19 cellular contexts compared by ENCODE assay signal in the genomic region with DNA sequence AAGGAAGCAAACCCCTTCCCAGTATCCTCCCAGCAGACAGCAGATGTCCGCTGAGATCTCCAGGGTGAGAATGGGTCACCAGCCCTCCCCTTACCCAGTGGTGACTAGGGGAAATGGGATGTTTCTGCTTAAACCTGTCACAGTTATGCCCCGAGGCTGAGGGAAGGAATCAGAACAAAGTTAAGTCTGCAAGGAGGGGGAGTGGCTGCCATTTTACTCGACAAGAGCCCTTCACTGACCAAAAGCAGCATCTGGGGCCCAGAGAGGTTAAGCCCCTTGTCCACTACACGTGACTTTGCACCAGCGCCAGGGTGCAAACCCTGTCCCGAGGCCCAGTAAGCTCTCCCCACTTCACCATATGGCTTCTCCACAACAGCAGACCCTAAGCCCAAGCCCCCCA. TPM values are rescaled to one million over a fixed set of nuclear protein-coding genes. Genes with fewer than 3 reads are reported as not detected.
A peak's percentile ranks its signal among the peaks of the same experiment; 100 is the strongest.
DNase-seq lines count a peak whose midpoint lies in the region; ATAC-seq and TF ChIP-seq lines count a peak whose summit lies in the region.
"Had no signal": no experiment of that assay in that cellular context is flagged by ENCODE, and none has a peak within 500 bp of the region (broad histone marks: within the 10 kb centered on the region; RNA-seq: fewer than 3 reads in every experiment).

No MANE protein-coding gene starts in this region.

- no peaks in the 10 kb centered on the region for H3K36me3 ChIP-seq in heart left ventricle
- no peaks in the 10 kb centered on the region for H3K36me3 ChIP-seq in mesendoderm (ENCODE audit: control insufficient read depth, insufficient read depth, low read length)
- H3K36me3 ChIP-seq in transverse colon, result no peaks in the 10 kb centered on the region
- H3K36me3 ChIP-seq: cardiac muscle cell, tibial nerve had no signal

- H3K4me3 ChIP-seq in heart left ventricle, result no peak overlapping the region
- no peak overlapping the region for H3K4me3 ChIP-seq in mesendoderm (ENCODE audit: low read length)
- no peak overlapping the region for H3K4me3 ChIP-seq in transverse colon
- H3K4me3 ChIP-seq: cardiac muscle cell, tibial nerve had no signal

- H2BK5ac ChIP-seq in mesendoderm (ENCODE audit: low read length), result no peak overlapping the region

- H3K27me3 ChIP-seq in heart left ventricle (peaks cover 0 to 5% (median 0%) of the 10 kb centered on the region in 9 donors), mesendoderm (ENCODE audit: insufficient read depth, low read length, poor library complexity) (no peaks in the 10 kb centered on the region), transverse colon (no peaks in the 10 kb centered on the region)
- H3K27me3 ChIP-seq: cardiac muscle cell, tibial nerve had no signal

- H3K9me3 ChIP-seq in heart left ventricle (no peaks in the 10 kb centered on the region), transverse colon (no peaks in the 10 kb centered on the region)
- H3K9me3 ChIP-seq: tibial nerve had no signal

- ATAC-seq in heart left ventricle, result no peak
- ATAC-seq in left ventricle myocardium superior, result no peak
- ATAC-seq in GM21515 (IDR thresholded peaks at IDR 0.05; ENCODE audit: unreplicated experiment), result no peak
- no peak for ATAC-seq in GM21529 (IDR thresholded peaks at IDR 0.05; ENCODE audit: unreplicated experiment)
- ATAC-seq: activated naive CD8-positive, alpha-beta T cell treated with anti-CD3 and anti-CD28 coated beads, Interleukin-2, amount 50 U/mL, for 24 hours; activated T-helper 17 cell treated with anti-CD3 and anti-CD28 coated beads, Interleukin-2, amount 50 U/mL, for 72 hours; natural killer cell treated with Interleukin-12 subunit alpha and Interleukin-12 subunit beta and Interleukin-15 and Interleukin-18, amount 100 ng/mL, for 72 hours had no signal

- H3K79me2 ChIP-seq in mesendoderm (ENCODE audit: control insufficient read depth, insufficient read depth, low read length), result no peaks in the 10 kb centered on the region

- no peak overlapping the region for H3K4ac ChIP-seq in mesendoderm (ENCODE audit: low read depth, low read length)

- no peak overlapping the region for H3K4me2 ChIP-seq in mesendoderm (ENCODE audit: low read length)

- H3K56ac ChIP-seq in mesendoderm (ENCODE audit: low read length), result no peak overlapping the region

- no peak overlapping the region for H2BK120ac ChIP-seq in mesendoderm (ENCODE audit: low read depth, low read length)

- TF ChIP-seq POLR2A in heart left ventricle (IDR thresholded peaks at IDR 0.05) (no peak), transverse colon (IDR thresholded peaks at IDR 0.05) (no peak)

- H3K27ac ChIP-seq in heart left ventricle (peak overlapping the region in 11 of 12 donors; percentile 73 to 95 (median 87)), mesendoderm (ENCODE audit: low read depth, low read length) (no peak overlapping the region), transverse colon (peak overlapping the region in 3 of 4 donors; percentile 4 to 67 (median 18))
- H3K27ac ChIP-seq: cardiac muscle cell had no signal

- DNase-seq in heart left ventricle (no peak), left ventricle myocardium superior (no peak), T1000 (lab: John Stamatoyannopoulos, UW) (peak; percentile 41), mesendoderm (peak; percentile 82), transverse colon (no peak), NCI-H1436 treated with DMSO at 0.1 percent for 48 hours (lab: John Stamatoyannopoulos, UW) (no peak)
- DNase-seq: activated naive CD8-positive, alpha-beta T cell treated with anti-CD3 and anti-CD28 coated beads, Interleukin-2, amount 50 U/mL, for 24 hours; erythroblast; H7; MM.1S; NCI-H187; NK-92 treated with Interleukin-12 subunit alpha and Interleukin-12 subunit beta, amount 100 ng/mL, for 24 hours; SHP77 treated with DMSO at 0.1 percent for 48 hours had no signal

- no peak overlapping the region for H3K23ac ChIP-seq in mesendoderm (ENCODE audit: low read length)

- no peak overlapping the region for H3K18ac ChIP-seq in mesendoderm (ENCODE audit: low read length)

- no peaks in the 10 kb centered on the region for H3K79me1 ChIP-seq in mesendoderm (ENCODE audit: low read length)

- H3K4me1 ChIP-seq in heart left ventricle (peaks cover 0 to 32% (median 18%) of the 10 kb centered on the region in 12 donors), mesendoderm (ENCODE audit: control insufficient read depth, low read depth, low read length) (peaks cover 6% of the 10 kb centered on the region), transverse colon (peaks cover 0 to 15% (median 9%) of the 10 kb centered on the region in 4 donors)

- H3K9ac ChIP-seq in mesendoderm (ENCODE audit: low read length), result no peak overlapping the region

- in situ Hi-C loops in transverse colon (cut with MboI; ENCODE audit: low pct_ligation_motif_present in 1 of 4, low pct_unique_long_range_greater_than_20kb in 1 of 4, low sequenced_read_pairs in 3 of 4), result loop anchor here in 1 of 4 donors (25.0 kb wide), 2 partner anchors 112 to 438 kb away; a partner anchor contains a TSS

- no peak overlapping the region for H2BK15ac ChIP-seq in mesendoderm (replicated peaks; ENCODE audit: low read depth)

- WGBS in heart left ventricle, 4 donors, result 46 to 79% (median 55%) methylated on average over 3 to 6 of the region's 6 CpGs
- no CpG with 5 or more reads among the region's 6 CpGs for WGBS in mesendoderm (ENCODE audit: extremely low coverage, insufficient coverage, low lambda C conversion rate)
- WGBS in transverse colon (ENCODE audit: low coverage in 1 of 2), 2 donors, result 53 to 60% methylated on average over 4 to 6 of the region's 6 CpGs

- no peak overlapping the region for H2AK5ac ChIP-seq in mesendoderm (ENCODE audit: low read length)

- no peak for TF ChIP-seq CTCF in heart left ventricle (IDR thresholded peaks at IDR 0.05)
- no peak for TF ChIP-seq CTCF in transverse colon (IDR thresholded peaks at IDR 0.05)

- no peak for TF ChIP-seq EP300 in transverse colon (IDR thresholded peaks at IDR 0.05; ENCODE audit: low read depth)

- intact Hi-C loops in heart left ventricle (cut with DNase I) (loop anchor here in 8 of 10 donors (2.0 to 10.0 kb wide), 8 partner anchors 58 to 460 kb away; a partner anchor contains a TSS), left ventricle myocardium superior (cut with micrococcal nuclease) (no loop called here), transverse colon (cut with DNase I; ENCODE audit: low total_unique reads) (loop anchor here (10.0 kb wide), 1 partner anchor 460 kb away; no protein-coding TSS in a partner anchor)

- no peak overlapping the region for H4K5ac ChIP-seq in mesendoderm (ENCODE audit: low read length)

- no peak overlapping the region for H4K8ac ChIP-seq in mesendoderm (ENCODE audit: low read depth, low read length)

RNA-seq across cellular contexts. Expression of a gene that starts 4.6 kb away (rescaled TPM):
- total RNA-seq in heart left ventricle, result 10 to 100 TPM in 4 of 9 donors, 1 to 10 TPM in 5; 3.3 to 35.5 (median 8.8) TPM
- 10 to 100 TPM in 1 of 2 donors, 1 to 10 TPM in 1; 7.1 to 41.4 TPM for polyA plus RNA-seq in heart left ventricle
- total RNA-seq in left ventricle myocardium superior, result 8.7 TPM
- 4.6 TPM for polyA plus RNA-seq in mesendoderm (2013, experiment 1 of 2)
- polyA plus RNA-seq in mesendoderm (2013, experiment 2 of 2), result 5.0 TPM
- total RNA-seq in transverse colon, result 1 to 10 TPM in 2 of 4 donors, under 1 TPM in 2; 0.20 to 7.1 (median 1.9) TPM

RNA-seq across cellular contexts. Expression of a gene that starts 55.7 kb away (rescaled TPM):
- 100 to 1,000 TPM in 6 of 9 donors, 10 to 100 TPM in 3; 80.3 to 143 (median 110) TPM for total RNA-seq in heart left ventricle
- polyA plus RNA-seq in heart left ventricle, result 10 to 100 TPM; 41.9 to 92.2 TPM
- total RNA-seq in left ventricle myocardium superior, result 106 TPM
- polyA plus RNA-seq in mesendoderm (2013, experiment 1 of 2), result 166 TPM
- 166 TPM for polyA plus RNA-seq in mesendoderm (2013, experiment 2 of 2)
- 100 to 1,000 TPM in 2 of 4 donors, 10 to 100 TPM in 2; 68.1 to 119 (median 99.6) TPM for total RNA-seq in transverse colon

Comparison
In these comparisons a context has a peak if more than half of its experiments do, and no peak if none do; other contexts are left out.
1. DNase-seq: peak in T1000 (single experiment) and mesendoderm (single experiment); none in heart left ventricle (0 of 5), left ventricle myocardium superior (single experiment), transverse colon (single experiment) and NCI-H1436 treated with DMSO at 0.1 percent for 48 hours (single experiment).